Comparison of ENCODE assay signal across 27 cellular contexts in the genomic region with DNA sequence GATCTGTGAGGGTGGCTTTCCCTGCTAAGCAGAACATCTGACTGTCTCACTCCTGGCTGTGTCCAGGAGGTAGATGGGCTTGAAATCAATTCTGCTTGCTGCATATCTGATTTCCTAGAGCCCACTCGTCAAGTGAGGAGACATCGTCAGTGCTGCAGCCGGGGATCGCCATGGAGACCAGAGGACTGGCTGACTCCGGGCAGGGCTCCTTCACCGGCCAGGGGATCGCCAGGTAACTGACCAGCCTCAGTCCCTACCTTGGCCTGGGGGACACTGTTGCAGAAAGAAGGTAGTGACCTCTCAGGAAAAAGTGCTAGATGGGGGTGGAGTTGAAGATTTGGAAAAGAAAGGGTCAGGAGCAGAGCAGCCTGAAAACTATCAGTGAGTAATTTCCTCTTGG. TPM values are rescaled to one million over a fixed set of nuclear protein-coding genes. Genes with fewer than 3 reads are reported as not detected.
"Had no signal": no experiment of that assay in that cellular context is flagged by ENCODE, and none has a peak within 500 bp of the region (broad histone marks: within the 10 kb centered on the region; RNA-seq: fewer than 3 reads in every experiment).

No MANE protein-coding gene starts in this region.

- DNase-seq: activated B cell treated with CpG ODN at 0.5 μM for 24 hours; activated CD4-positive, alpha-beta memory T cell treated with anti-CD3 and anti-CD28 coated beads for 36 hours; activated CD4-positive, alpha-beta T cell treated with anti-CD3 and anti-CD28 coated beads for 48 hours; activated gamma-delta T cell treated with Interleukin-2 at 50 U/mL for 16 hours; central memory CD4-positive, alpha-beta T cell; effector memory CD8-positive, alpha-beta T cell; foreskin melanocyte; hippocampal formation; kidney glomerular epithelial cell; stimulated activated CD4-positive, alpha-beta T cell treated with anti-CD3 and anti-CD28 coated beads, Interleukin-2, amount 100 ng/mL, for 48 hours; stimulated activated CD8-positive, alpha-beta memory T cell treated with anti-CD3 and anti-CD28 coated beads, Interleukin-4, amount 100 ng/mL, for 48 hours; stimulated activated naive B cell treated with anti-CD40 and anti-IgM and Interleukin-4, amounts not matched to agents 10 μg/mL and 1 μg/mL and 100 μg/mL, for 72 hours; T1000; transverse colon; uterus had no signal

- H3K4me1 ChIP-seq: prostate gland, uterus had no signal

- H3K4me3 ChIP-seq: ascending aorta, prostate gland, transverse colon, uterus had no signal

- H3K27ac ChIP-seq: ascending aorta, prostate gland, transverse colon, uterus had no signal

- H3K36me3 ChIP-seq: ascending aorta, prostate gland, transverse colon, uterus had no signal

- H3K9me3 ChIP-seq: ascending aorta, prostate gland, transverse colon, uterus had no signal

- H3K4me3 Mint-ChIP-seq: activated B cell treated with CpG ODN at 0.5 μM for 24 hours; activated CD4-positive, alpha-beta memory T cell treated with anti-CD3 and anti-CD28 coated beads for 36 hours; activated naive CD4-positive, alpha-beta T cell treated with anti-CD3 and anti-CD28 coated beads, Interleukin-2, amount 50 U/mL, for 24 hours; effector memory CD8-positive, alpha-beta T cell; memory B cell; neural crest cell; stimulated activated naive B cell treated with anti-CD40 and anti-IgM and Interleukin-4, amounts not matched to agents 10 μg/mL and 1 μg/mL and 100 μg/mL, for 72 hours had no signal

- FAIRE-seq: endothelial cell of umbilical vein had no signal

- H3K27me3 ChIP-seq: ascending aorta, uterus had no signal

- H3K27ac Mint-ChIP-seq: activated B cell treated with CpG ODN at 0.5 μM for 24 hours; activated CD4-positive, alpha-beta memory T cell treated with anti-CD3 and anti-CD28 coated beads for 36 hours; activated naive CD4-positive, alpha-beta T cell treated with anti-CD3 and anti-CD28 coated beads, Interleukin-2, amount 50 U/mL, for 24 hours; effector memory CD8-positive, alpha-beta T cell; memory B cell; stimulated activated naive B cell treated with anti-CD40 and anti-IgM and Interleukin-4, amounts not matched to agents 10 μg/mL and 1 μg/mL and 100 μg/mL, for 72 hours had no signal

- H3K4me1 Mint-ChIP-seq: activated B cell treated with CpG ODN at 0.5 μM for 24 hours; activated naive CD4-positive, alpha-beta T cell treated with anti-CD3 and anti-CD28 coated beads, Interleukin-2, amount 50 U/mL, for 24 hours; memory B cell; stimulated activated naive B cell treated with anti-CD40 and anti-IgM and Interleukin-4, amounts not matched to agents 10 μg/mL and 1 μg/mL and 100 μg/mL, for 72 hours had no signal

- H3K9me3 Mint-ChIP-seq: activated B cell treated with CpG ODN at 0.5 μM for 24 hours; activated CD4-positive, alpha-beta memory T cell treated with anti-CD3 and anti-CD28 coated beads for 36 hours; activated naive CD4-positive, alpha-beta T cell treated with anti-CD3 and anti-CD28 coated beads, Interleukin-2, amount 50 U/mL, for 24 hours; effector memory CD8-positive, alpha-beta T cell; memory B cell; neural crest cell; stimulated activated naive B cell treated with anti-CD40 and anti-IgM and Interleukin-4, amounts not matched to agents 10 μg/mL and 1 μg/mL and 100 μg/mL, for 72 hours had no signal

- H3K36me3 Mint-ChIP-seq: activated CD4-positive, alpha-beta memory T cell treated with anti-CD3 and anti-CD28 coated beads for 36 hours; activated naive CD4-positive, alpha-beta T cell treated with anti-CD3 and anti-CD28 coated beads, Interleukin-2, amount 50 U/mL, for 24 hours; memory B cell; stimulated activated naive B cell treated with anti-CD40 and anti-IgM and Interleukin-4, amounts not matched to agents 10 μg/mL and 1 μg/mL and 100 μg/mL, for 72 hours had no signal

RNA-seq across cellular contexts. Expression of a gene that starts 31.3 kb away (rescaled TPM):
- total RNA-seq: activated B cell treated with CpG ODN at 0.5 μM for 24 hours; activated CD4-positive, alpha-beta memory T cell treated with anti-CD3 and anti-CD28 coated beads for 36 hours; ascending aorta; dermis microvascular lymphatic vessel endothelial cell; endothelial cell of umbilical vein; esophagus mucosa; liver; mononuclear cell; myocyte; T-helper 1 cell treated with Interleukin-12 subunit alpha and Interleukin-12 subunit beta and Interleukin-4 antibody, amounts not matched to agents 30 ng/mL and 1 ng/mL, for 36 hours; uterus had no signal
- polyA plus RNA-seq: endothelial cell of umbilical vein, liver had no signal
